23 cellular contexts compared by ENCODE assay signal in the genomic region with DNA sequence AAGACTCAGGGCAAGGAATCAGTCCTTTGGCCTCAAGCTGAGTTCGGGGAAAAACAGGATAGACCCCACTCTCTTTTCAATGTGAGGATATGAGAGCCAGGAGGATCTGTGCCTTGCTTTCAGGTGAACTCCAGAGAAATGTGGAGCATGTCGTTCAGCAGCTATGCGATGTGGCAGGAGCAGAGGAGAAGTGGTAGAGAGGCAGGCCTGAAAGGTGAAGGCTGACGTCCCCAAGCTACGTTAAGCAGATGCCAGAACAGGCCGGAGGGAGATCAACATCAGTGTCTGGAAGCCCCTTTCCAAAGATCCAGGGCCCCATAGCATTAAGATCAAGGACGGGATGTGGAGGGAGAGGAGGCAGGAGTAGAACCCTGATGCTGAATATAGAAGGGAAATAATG.
"Had no signal": no experiment of that assay in that cellular context is flagged by ENCODE, and none has a peak within 500 bp of the region (broad histone marks: within the 10 kb centered on the region; RNA-seq: fewer than 3 reads in every experiment).

No MANE protein-coding gene starts in this region.

- H3K27me3 Mint-ChIP-seq: activated CD8-positive, alpha-beta T cell treated with anti-CD3 and anti-CD28 coated beads for 36 hours; activated T-cell treated with anti-CD3 and anti-CD28 coated beads, Interleukin-2, amount 50 U/mL, for 24 hours had no signal

- FAIRE-seq: colon had no signal

- H3K27ac Mint-ChIP-seq: activated CD8-positive, alpha-beta T cell treated with anti-CD3 and anti-CD28 coated beads for 36 hours; activated naive CD8-positive, alpha-beta T cell treated with anti-CD3 and anti-CD28 coated beads, Interleukin-2, amount 10 ng/mL, durations not matched to agents 7 days and 5 days; activated T-cell treated with anti-CD3 and anti-CD28 coated beads, Interleukin-2, amount 50 U/mL, for 24 hours; activated T-helper 2 cell treated with anti-CD3 and anti-CD28 coated beads, Interferon-gamma antibody, Interleukin-2, Interleukin-4, amounts not matched to agents 10 μg/mL and 5 μg/mL and 100 μg/mL, durations not matched to agents 14 hours and 24 hours and 36 hours; endodermal cell; immature natural killer cell; stimulated activated naive B cell treated with anti-CD40 and anti-IgM and Interleukin-4, amounts not matched to agents 10 μg/mL and 1 μg/mL and 100 μg/mL, for 72 hours had no signal

- H3K9me3 Mint-ChIP-seq: activated CD8-positive, alpha-beta T cell treated with anti-CD3 and anti-CD28 coated beads for 36 hours; activated naive CD8-positive, alpha-beta T cell treated with anti-CD3 and anti-CD28 coated beads, Interleukin-2, amount 10 ng/mL, durations not matched to agents 7 days and 5 days; activated T-cell treated with anti-CD3 and anti-CD28 coated beads, Interleukin-2, amount 50 U/mL, for 24 hours; activated T-helper 2 cell treated with anti-CD3 and anti-CD28 coated beads, Interferon-gamma antibody, Interleukin-2, Interleukin-4, amounts not matched to agents 10 μg/mL and 5 μg/mL and 100 μg/mL, durations not matched to agents 14 hours and 24 hours and 36 hours; endodermal cell; immature natural killer cell; neural crest cell; stimulated activated naive B cell treated with anti-CD40 and anti-IgM and Interleukin-4, amounts not matched to agents 10 μg/mL and 1 μg/mL and 100 μg/mL, for 72 hours had no signal

- H3K4me3 ChIP-seq: body of pancreas, lung, psoas muscle, thyroid gland had no signal

- DNase-seq: activated CD4-positive, alpha-beta T cell treated with anti-CD3 and anti-CD28 coated beads for 48 hours; activated CD4-positive, CD25-positive, alpha-beta regulatory T cell; activated CD8-positive, alpha-beta T cell treated with anti-CD3 and anti-CD28 coated beads for 36 hours; activated naive CD4-positive, alpha-beta T cell treated with Interleukin-2 at 50 U/mL for 16 hours; activated naive CD8-positive, alpha-beta T cell treated with anti-CD3 and anti-CD28 coated beads, Interleukin-2, amount 10 ng/mL, durations not matched to agents 7 days and 5 days; activated T-cell treated with anti-CD3 and anti-CD28 coated beads, Interleukin-2, amount 50 U/mL, for 24 hours; body of pancreas; central memory CD4-positive, alpha-beta T cell; endodermal cell; foreskin keratinocyte; immature natural killer cell; left colon; midbrain; psoas muscle; stimulated activated naive B cell treated with anti-CD40 and anti-IgM and Interleukin-4, amounts not matched to agents 10 μg/mL and 1 μg/mL and 100 μg/mL, for 72 hours; T-helper 1 cell; T-helper 9 cell; thyroid gland had no signal

- H3K4me1 ChIP-seq: body of pancreas had no signal

- H3K36me3 ChIP-seq: thyroid gland had no signal

- H3K27me3 ChIP-seq: body of pancreas, foreskin keratinocyte, thyroid gland had no signal

- H3K4me3 Mint-ChIP-seq: activated CD8-positive, alpha-beta T cell treated with anti-CD3 and anti-CD28 coated beads for 36 hours; activated naive CD8-positive, alpha-beta T cell treated with anti-CD3 and anti-CD28 coated beads, Interleukin-2, amount 10 ng/mL, durations not matched to agents 7 days and 5 days; activated T-cell treated with anti-CD3 and anti-CD28 coated beads, Interleukin-2, amount 50 U/mL, for 24 hours; endodermal cell; neural crest cell; stimulated activated naive B cell treated with anti-CD40 and anti-IgM and Interleukin-4, amounts not matched to agents 10 μg/mL and 1 μg/mL and 100 μg/mL, for 72 hours had no signal

- H3K9me3 ChIP-seq: body of pancreas, psoas muscle, thyroid gland had no signal

- H3K27ac ChIP-seq: foreskin keratinocyte, psoas muscle, thyroid gland had no signal

- ATAC-seq: activated CD8-positive, alpha-beta T cell treated with anti-CD3 and anti-CD28 coated beads for 36 hours; body of pancreas; foreskin keratinocyte; left colon; psoas muscle; sciatic nerve; stimulated activated naive B cell treated with anti-CD40 and anti-IgM and Interleukin-4, amounts not matched to agents 10 μg/mL and 1 μg/mL and 100 μg/mL, for 72 hours had no signal

- H3K4me1 Mint-ChIP-seq: activated naive CD8-positive, alpha-beta T cell treated with anti-CD3 and anti-CD28 coated beads, Interleukin-2, amount 10 ng/mL, durations not matched to agents 7 days and 5 days; endodermal cell; immature natural killer cell had no signal

- H3K36me3 Mint-ChIP-seq: activated naive CD8-positive, alpha-beta T cell treated with anti-CD3 and anti-CD28 coated beads, Interleukin-2, amount 10 ng/mL, durations not matched to agents 7 days and 5 days; stimulated activated naive B cell treated with anti-CD40 and anti-IgM and Interleukin-4, amounts not matched to agents 10 μg/mL and 1 μg/mL and 100 μg/mL, for 72 hours had no signal
